Comparison of ENCODE assay signal across 8 cellular contexts in genomic region chr6:1611572-1612385, GRCh38. TPM values are rescaled to one million over a fixed set of nuclear protein-coding genes. Genes with fewer than 3 reads are reported as not detected.
A peak's percentile ranks its signal among the peaks of the same experiment; 100 is the strongest.
DNase-seq lines count a peak whose midpoint lies in the region; ATAC-seq, FAIRE-seq and TF ChIP-seq lines count a peak whose summit lies in the region.

No MANE protein-coding gene starts in this region.

- peak overlapping the region; percentile 98 for H3K4me2 ChIP-seq in keratinocyte (ENCODE audit: control insufficient read depth, extremely low read depth, insufficient read depth, low read depth, low read length)

- ATAC-seq in HG03196 (IDR thresholded peaks at IDR 0.05; ENCODE audit: unreplicated experiment) (no peak), GM21717 (IDR thresholded peaks at IDR 0.05; ENCODE audit: unreplicated experiment) (no peak), HG03520 (IDR thresholded peaks at IDR 0.05; ENCODE audit: unreplicated experiment) (no peak)

- dilution Hi-C loops in keratinocyte (cut with MboI; ENCODE audit: extremely low pct_ligation_motif_present, low sequenced_read_pairs) = no loop called here

- FAIRE-seq in keratinocyte (lab: Jason Lieb, UNC) = no peak

- DNase-seq in BE2C (peak; percentile 37), HK-2 (ENCODE audit: unreplicated experiment) (peak; percentile 63), keratinocyte (ENCODE audit: low read depth, low spot score) (no peak), testis (no peak)

- peaks cover 33% of the 10 kb centered on the region for H3K4me1 Mint-ChIP-seq in activated naive CD8-positive, alpha-beta T cell (ENCODE audit: low read depth)

- H3K9me1 ChIP-seq in keratinocyte (ENCODE audit: control insufficient read depth, extremely low read depth, insufficient read depth, low read length) = no peaks in the 10 kb centered on the region

- TF ChIP-seq CTCF in BE2C (IDR thresholded peaks at IDR 0.05; ENCODE audit: low read depth, low read length) (no peak), keratinocyte (optimal IDR thresholded peaks at IDR 0.05 in 1 of 3, IDR thresholded peaks at IDR 0.05 in 1 of 3, conservative IDR thresholded peaks at IDR 0.05 in 1 of 3; ENCODE audit: extremely low read depth in 1 of 3, insufficient read depth in 2 of 3, low read length in 3 of 3) (no peak), testis (IDR thresholded peaks at IDR 0.05) (no peak)

- peaks cover 41% of the 10 kb centered on the region for H3K27me3 Mint-ChIP-seq in activated naive CD8-positive, alpha-beta T cell

- H3K36me3 Mint-ChIP-seq in activated naive CD8-positive, alpha-beta T cell = no peaks in the 10 kb centered on the region

- TF ChIP-seq POLR2A in testis (IDR thresholded peaks at IDR 0.05) = no peak

- H3K27ac ChIP-seq in keratinocyte (ENCODE audit: control insufficient read depth, insufficient read depth, low read length) (peak overlapping the region; percentile 76), testis (peak overlapping the region; percentile 59 to 97)

- no peaks in the 10 kb centered on the region for H4K20me1 ChIP-seq in keratinocyte (ENCODE audit: control insufficient read depth, extremely low read depth, insufficient read depth, low read length)

- H3K27me3 ChIP-seq in BE2C = peaks cover 35% of the 10 kb centered on the region
- H3K27me3 ChIP-seq in keratinocyte (ENCODE audit: control insufficient read depth, extremely low read depth, insufficient read depth, low read length) = peaks cover 25% of the 10 kb centered on the region
- no peaks in the 10 kb centered on the region for H3K27me3 ChIP-seq in testis

- H3K79me2 ChIP-seq in keratinocyte (ENCODE audit: control insufficient read depth, insufficient read depth, low read length) = peaks cover 40% of the 10 kb centered on the region

- H3K9me3 Mint-ChIP-seq in activated naive CD8-positive, alpha-beta T cell (ENCODE audit: low read depth) = no peaks in the 10 kb centered on the region

- WGBS in testis, 2 donors = 0 to 2% methylated on average over 27 to 69 of the region's 73 CpGs

- peak overlapping the region; percentile 50 for H3K27ac Mint-ChIP-seq in activated naive CD8-positive, alpha-beta T cell

- peaks cover 8% of the 10 kb centered on the region; the same call in 1 of the 2 replicates for H3K4me1 ChIP-seq in BE2C
- H3K4me1 ChIP-seq in keratinocyte (ENCODE audit: control insufficient read depth, extremely low read depth, insufficient read depth, low read length) = peaks cover 22% of the 10 kb centered on the region
- no peaks in the 10 kb centered on the region for H3K4me1 ChIP-seq in testis

- H3K36me3 ChIP-seq in BE2C (0 out of 2 replicates have a peak, but pooled peaks cover 8% of the 10 kb centered on the region), keratinocyte (ENCODE audit: control insufficient read depth in 2 of 2, extremely low read depth in 1 of 2, insufficient read depth in 2 of 2, low read length in 2 of 2) (no peaks in the 10 kb centered on the region), testis (ENCODE audit: low read depth, missing control alignments) (no peaks in the 10 kb centered on the region)

- peak overlapping the region; percentile 84 for H3K9ac ChIP-seq in keratinocyte (ENCODE audit: control insufficient read depth, extremely low read depth, insufficient read depth, low read length)

- peak overlapping the region; percentile 60 for H2AFZ ChIP-seq in keratinocyte (ENCODE audit: control insufficient read depth, low read length)

- H3K4me3 ChIP-seq in BE2C (ENCODE audit: low read depth, low read length) (peak overlapping the region; percentile 71), keratinocyte (ENCODE audit: control insufficient read depth in 2 of 3, extremely low read depth in 1 of 3, insufficient read depth in 2 of 3, low read depth in 1 of 3, low read length in 3 of 3) (peak overlapping the region; percentile 74 to 86 (median 79)), testis (peak overlapping the region; percentile 64 to 76)

- no peaks in the 10 kb centered on the region for H3K9me3 ChIP-seq in BE2C
- H3K9me3 ChIP-seq in keratinocyte (ENCODE audit: control insufficient read depth, low read depth, low read length) = no peaks in the 10 kb centered on the region
- no peaks in the 10 kb centered on the region for H3K9me3 ChIP-seq in testis

- H3K4me3 Mint-ChIP-seq in activated naive CD8-positive, alpha-beta T cell = peak overlapping the region; percentile 86

- intact Hi-C loops in testis (cut with DNase I; ENCODE audit: low total_unique reads) = no loop called here

RNA-seq across cellular contexts. Expression of gene FOXC1, which starts 2.1 kb away (rescaled TPM):
- 5.9 TPM for polyA plus RNA-seq in BE2C (2012; ENCODE audit: insufficient read depth, insufficient read length, low read depth)
- 3.2 to 4.5 TPM (median 4.3 TPM) in 3 replicates for polyA plus RNA-seq in keratinocyte
- 9.0 TPM for polyA plus RNA-seq in keratinocyte (2011; ENCODE audit: low read depth)
- 2.7 and 4.5 TPM in 2 replicates for polyA plus RNA-seq in keratinocyte (2011; cell fraction: cytosol; rRNA removed)
- polyA plus RNA-seq in keratinocyte (2011; cell fraction: nucleus; rRNA removed) = 5.1 and 6.9 TPM in 2 replicates
- polyA plus RNA-seq in keratinocyte (2012; ENCODE audit: low replicate concordance) = 5.0 and 7.0 TPM in 2 replicates
- 2.0 to 3.8 TPM (median 2.1 TPM) in 3 replicates for polyA minus RNA-seq in keratinocyte
- polyA minus RNA-seq in keratinocyte (2011; cell fraction: cytosol; rRNA and poly(A)+ RNA removed) = 5.4 TPM
- polyA minus RNA-seq in keratinocyte (2011; cell fraction: nucleus; rRNA and poly(A)+ RNA removed) = 4.7 and 4.9 TPM in 2 replicates
- total RNA-seq in testis = 10 to 100 TPM in 1 of 2 donors, 1 to 10 TPM in 1; 9.4 to 10.6 TPM
- polyA plus RNA-seq in testis (ENCODE audit: insufficient read depth, low read depth, low replicate concordance) = 4.7 TPM

Comparison
In these comparisons a context has a peak if more than half of its experiments do, and no peak if none do; other contexts are left out.
1. DNase-seq: peak in BE2C (single experiment) and HK-2 (single experiment); none in keratinocyte (single experiment) and testis (single experiment).
2. Peak in every context shown above with its lines, with median percentiles within 50 percentile points of each other: H3K4me3 ChIP-seq.